17 cellular contexts compared by ENCODE assay signal in genomic region chr4:85142451-85142850, GRCh38.
"Had no signal": no experiment of that assay in that cellular context is flagged by ENCODE, and none has a peak within 500 bp of the region (broad histone marks: within the 10 kb centered on the region; RNA-seq: fewer than 3 reads in every experiment).

No MANE protein-coding gene starts in this region.

- H3K27ac ChIP-seq: foreskin keratinocyte, stomach, transverse colon had no signal

- ATAC-seq: foreskin keratinocyte; left lobe of liver; naive thymus-derived CD8-positive, alpha-beta T cell; sciatic nerve; stimulated activated effector memory CD8-positive, alpha-beta T cell treated with anti-CD3 and anti-CD28 coated beads, Interleukin-12 subunit alpha, Interleukin-12 subunit beta, amount 100 ng/mL, for 72 hours had no signal

- H3K27me3 Mint-ChIP-seq: activated CD4-positive, alpha-beta memory T cell treated with anti-CD3 and anti-CD28 coated beads, Interleukin-2, amount 10 ng/mL, durations not matched to agents 7 days and 5 days; activated CD4-positive, alpha-beta T cell treated with anti-CD3 and anti-CD28 coated beads, Interleukin-2, amount 10 ng/mL, durations not matched to agents 24 days and 14 days; brain had no signal

- H3K36me3 Mint-ChIP-seq: activated naive CD4-positive, alpha-beta T cell treated with anti-CD3 and anti-CD28 coated beads, Interleukin-2, amount 50 U/mL, for 24 hours; brain; naive thymus-derived CD8-positive, alpha-beta T cell; stimulated activated effector memory CD8-positive, alpha-beta T cell treated with anti-CD3 and anti-CD28 coated beads, Interleukin-12 subunit alpha, Interleukin-12 subunit beta, amount 100 ng/mL, for 72 hours had no signal

- H3K36me3 ChIP-seq: stomach, transverse colon had no signal

- H3K4me1 ChIP-seq: transverse colon had no signal

- H3K4me3 Mint-ChIP-seq: activated CD4-positive, alpha-beta memory T cell treated with anti-CD3 and anti-CD28 coated beads, Interleukin-2, amount 10 ng/mL, durations not matched to agents 7 days and 5 days; activated CD4-positive, alpha-beta T cell treated with anti-CD3 and anti-CD28 coated beads, Interleukin-2, amount 10 ng/mL, durations not matched to agents 24 days and 14 days; activated naive CD4-positive, alpha-beta T cell treated with anti-CD3 and anti-CD28 coated beads, Interleukin-2, amount 50 U/mL, for 24 hours; brain; naive thymus-derived CD8-positive, alpha-beta T cell; stimulated activated effector memory CD8-positive, alpha-beta T cell treated with anti-CD3 and anti-CD28 coated beads, Interleukin-12 subunit alpha, Interleukin-12 subunit beta, amount 100 ng/mL, for 72 hours had no signal

- H3K27me3 ChIP-seq: foreskin keratinocyte, stomach, transverse colon had no signal

- DNase-seq: activated CD4-positive, alpha-beta memory T cell treated with anti-CD3 and anti-CD28 coated beads, Interleukin-2, amount 10 ng/mL, durations not matched to agents 7 days and 5 days; activated CD4-positive, alpha-beta T cell treated with anti-CD3 and anti-CD28 coated beads, Interleukin-2, amount 10 ng/mL, durations not matched to agents 24 days and 14 days; activated gamma-delta T cell treated with Interleukin-2 at 50 U/mL for 16 hours; aorta; effector memory CD4-positive, alpha-beta T cell; foreskin keratinocyte; naive thymus-derived CD8-positive, alpha-beta T cell; small intestine; stimulated activated CD4-positive, alpha-beta T cell treated with anti-CD3 and anti-CD28 coated beads, Interleukin-2, amount 100 ng/mL, for 24 hours; stomach; transverse colon had no signal

- H3K4me3 ChIP-seq: lung, stomach, transverse colon had no signal

- H3K4me1 Mint-ChIP-seq: activated CD4-positive, alpha-beta memory T cell treated with anti-CD3 and anti-CD28 coated beads, Interleukin-2, amount 10 ng/mL, durations not matched to agents 7 days and 5 days; activated CD4-positive, alpha-beta T cell treated with anti-CD3 and anti-CD28 coated beads, Interleukin-2, amount 10 ng/mL, durations not matched to agents 24 days and 14 days; activated naive CD4-positive, alpha-beta T cell treated with anti-CD3 and anti-CD28 coated beads, Interleukin-2, amount 50 U/mL, for 24 hours; naive thymus-derived CD8-positive, alpha-beta T cell; stimulated activated effector memory CD8-positive, alpha-beta T cell treated with anti-CD3 and anti-CD28 coated beads, Interleukin-12 subunit alpha, Interleukin-12 subunit beta, amount 100 ng/mL, for 72 hours had no signal

- H3K9me3 Mint-ChIP-seq: activated CD4-positive, alpha-beta memory T cell treated with anti-CD3 and anti-CD28 coated beads, Interleukin-2, amount 10 ng/mL, durations not matched to agents 7 days and 5 days; activated CD4-positive, alpha-beta T cell treated with anti-CD3 and anti-CD28 coated beads, Interleukin-2, amount 10 ng/mL, durations not matched to agents 24 days and 14 days; activated naive CD4-positive, alpha-beta T cell treated with anti-CD3 and anti-CD28 coated beads, Interleukin-2, amount 50 U/mL, for 24 hours had no signal

- H3K9me3 ChIP-seq: stomach, transverse colon had no signal

- H3K27ac Mint-ChIP-seq: activated CD4-positive, alpha-beta memory T cell treated with anti-CD3 and anti-CD28 coated beads, Interleukin-2, amount 10 ng/mL, durations not matched to agents 7 days and 5 days; activated CD4-positive, alpha-beta T cell treated with anti-CD3 and anti-CD28 coated beads, Interleukin-2, amount 10 ng/mL, durations not matched to agents 24 days and 14 days; activated naive CD4-positive, alpha-beta T cell treated with anti-CD3 and anti-CD28 coated beads, Interleukin-2, amount 50 U/mL, for 24 hours; brain; naive thymus-derived CD8-positive, alpha-beta T cell; stimulated activated effector memory CD8-positive, alpha-beta T cell treated with anti-CD3 and anti-CD28 coated beads, Interleukin-12 subunit alpha, Interleukin-12 subunit beta, amount 100 ng/mL, for 72 hours had no signal
